Comparison of ENCODE assay signal across 21 cellular contexts in genomic region chr6:130583268-130583667, GRCh38.
"Had no signal": no experiment of that assay in that cellular context is flagged by ENCODE, and none has a peak within 500 bp of the region (broad histone marks: within the 10 kb centered on the region; RNA-seq: fewer than 3 reads in every experiment).

No MANE protein-coding gene starts in this region.

- H3K4me3 ChIP-seq: esophagus squamous epithelium, gastroesophageal sphincter, ovary, right atrium auricular region, sigmoid colon, skin epidermis, testis, tibial nerve, upper lobe of right lung, vagina had no signal

- H3K36me3 ChIP-seq: esophagus squamous epithelium, gastroesophageal sphincter, ovary, right atrium auricular region, sigmoid colon, tibial nerve, upper lobe of right lung, vagina had no signal

- H3K27me3 ChIP-seq: esophagus squamous epithelium, gastroesophageal sphincter, ovary, right atrium auricular region, sigmoid colon, testis, tibial nerve, upper lobe of right lung, vagina had no signal

- DNase-seq: effector memory CD4-positive, alpha-beta T cell; esophagus squamous epithelium; foreskin fibroblast; glutamatergic neuron; islet precursor cell; natural killer cell; nucleus accumbens; ovary; sigmoid colon; stimulated activated CD4-positive, alpha-beta T cell treated with anti-CD3 and anti-CD28 coated beads, Interleukin-2, amount 100 ng/mL, for 24 hours; stimulated activated CD4-positive, alpha-beta T cell treated with anti-CD3 and anti-CD28 coated beads, Interleukin-4, amount 100 ng/mL, for 4 hours; stimulated activated naive B cell treated with anti-CD40 and anti-IgM and Interleukin-4, amounts not matched to agents 10 μg/mL and 1 μg/mL and 100 μg/mL, for 72 hours; stimulated activated naive CD8-positive, alpha-beta T cell treated with anti-CD3 and anti-CD28 coated beads, Interleukin-15, amount 100 ng/mL, for 72 hours; testis; upper lobe of right lung had no signal

- ATAC-seq: gastroesophageal sphincter; left lobe of liver; natural killer cell; stimulated activated naive B cell treated with anti-CD40 and anti-IgM and Interleukin-4, amounts not matched to agents 10 μg/mL and 1 μg/mL and 100 μg/mL, for 72 hours; stimulated activated naive CD8-positive, alpha-beta T cell treated with anti-CD3 and anti-CD28 coated beads, Interleukin-15, amount 100 ng/mL, for 72 hours; upper lobe of right lung had no signal

- H3K27ac ChIP-seq: esophagus squamous epithelium, gastroesophageal sphincter, ovary, right atrium auricular region, sigmoid colon, skin epidermis, testis, tibial nerve, upper lobe of right lung, vagina had no signal

- H3K4me1 ChIP-seq: esophagus squamous epithelium, gastroesophageal sphincter, right atrium auricular region, sigmoid colon, testis, tibial nerve, upper lobe of right lung, vagina had no signal

- H3K9me3 ChIP-seq: esophagus squamous epithelium, gastroesophageal sphincter, ovary, right atrium auricular region, sigmoid colon, testis, tibial nerve, upper lobe of right lung, vagina had no signal
